In the genomic region with DNA sequence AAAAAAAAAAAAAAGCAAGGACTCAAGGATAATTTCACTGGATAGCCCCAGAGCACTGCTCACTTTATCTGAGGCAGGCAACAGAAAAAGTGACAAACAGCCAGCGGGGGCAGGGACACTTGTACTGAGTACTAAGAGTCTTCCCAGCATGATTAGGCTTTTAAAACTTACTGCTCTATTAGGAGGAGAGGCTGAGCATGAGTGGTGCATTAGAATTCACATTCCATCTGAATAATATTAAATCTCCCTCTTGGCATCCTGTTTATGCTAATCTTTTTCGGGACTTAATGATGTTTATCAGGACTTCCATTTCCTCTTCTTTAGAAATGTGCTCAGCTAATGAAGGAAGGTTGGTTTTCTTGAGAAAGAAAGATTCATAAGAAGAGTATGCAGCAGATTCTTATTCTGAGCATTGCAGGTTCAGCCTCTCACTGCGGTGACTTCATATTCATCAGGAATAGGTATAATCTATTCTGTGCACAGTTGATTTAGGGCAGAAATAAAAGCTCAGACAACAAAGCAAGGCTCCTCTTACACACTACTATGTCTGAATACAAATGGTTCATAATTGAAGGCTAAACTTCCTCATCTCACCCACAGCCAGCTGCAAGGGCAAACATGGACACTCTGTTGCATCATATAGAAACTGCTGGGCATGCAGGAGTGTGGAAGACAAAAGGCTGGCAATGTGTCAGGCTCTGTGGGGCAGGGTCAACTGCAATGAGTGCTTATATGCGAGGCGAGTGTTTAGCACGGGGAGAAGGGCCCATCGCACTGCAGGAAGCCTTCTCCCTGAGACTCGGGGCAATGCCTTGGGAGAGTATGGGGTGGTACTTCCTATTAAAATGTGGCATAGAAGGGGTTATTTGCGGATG, we compare ENCODE assay signal across 8 cellular contexts.
A peak's percentile ranks its signal among the peaks of the same experiment; 100 is the strongest.
DNase-seq lines count a peak whose midpoint lies in the region; ATAC-seq and TF ChIP-seq lines count a peak whose summit lies in the region.

No MANE protein-coding gene starts in this region.

- peak overlapping the region; percentile 65 to 75 for H3K4me3 Mint-ChIP-seq in CD14-positive monocyte

- ATAC-seq in mucosa of descending colon (peak; percentile 35), left lobe of liver (no peak), HG02884 (IDR thresholded peaks at IDR 0.05; ENCODE audit: unreplicated experiment) (no peak)

- peak overlapping the region; percentile 47 to 88 (median 85) for H3K27ac Mint-ChIP-seq in CD14-positive monocyte

- peaks cover 0 to 7% of the 10 kb centered on the region in 2 donors for H3K36me3 Mint-ChIP-seq in CD14-positive monocyte

- H3K9me3 ChIP-seq in mucosa of descending colon = no peaks in the 10 kb centered on the region

- intact Hi-C loops in CD14-positive monocyte (cut with micrococcal nuclease) (no loop called here), mucosa of descending colon (cut with DNase I, micrococcal nuclease) (no loop called here)

- H3K4me3 ChIP-seq in mucosa of descending colon = no peak overlapping the region

- H3K27me3 Mint-ChIP-seq in CD14-positive monocyte (ENCODE audit: low read depth in 3 of 3) = peaks cover 0 to 6% (median 0%) of the 10 kb centered on the region in 3 donors

- H3K4me1 ChIP-seq in mucosa of descending colon (ENCODE audit: low read depth) = no peaks in the 10 kb centered on the region

- H3K36me3 ChIP-seq in mucosa of descending colon (ENCODE audit: low read depth) = no peaks in the 10 kb centered on the region

- DNase-seq in CD14-positive monocyte (ENCODE audit: low spot score) (peak; percentile 82), NCI-H2107 (lab: John Stamatoyannopoulos, UW) (peak; percentile 46), dedifferentiated amniotic fluid mesenchymal stem cell (ENCODE audit: extremely low spot score) (peak; percentile 44), mucosa of descending colon (no peak), DMS 273 (lab: John Stamatoyannopoulos, UW; ENCODE audit: unreplicated experiment) (no peak), left lobe of liver (ENCODE audit: low spot score) (no peak)
- DNase-seq in activated CD8-positive, alpha-beta memory T cell treated with anti-CD3 and anti-CD28 coated beads, Interleukin-2, amount 50 U/mL, for 4 hours = no peak

- peaks cover 0 to 3% (median 0%) of the 10 kb centered on the region in 7 donors for H3K9me3 Mint-ChIP-seq in CD14-positive monocyte

- TF ChIP-seq CTCF in CD14-positive monocyte (IDR thresholded peaks at IDR 0.05) (no peak), mucosa of descending colon (IDR thresholded peaks at IDR 0.05) (no peak)

- peaks cover 36% of the 10 kb centered on the region for H3K4me1 Mint-ChIP-seq in CD14-positive monocyte

Comparison
In these comparisons a context has a peak if more than half of its experiments do, and no peak if none do; other contexts are left out.
1. DNase-seq: peak in CD14-positive monocyte (single experiment), NCI-H2107 (single experiment) and dedifferentiated amniotic fluid mesenchymal stem cell (single experiment); none in mucosa of descending colon (0 of 3), DMS 273 (single experiment), left lobe of liver (single experiment) and activated CD8-positive, alpha-beta memory T cell treated with anti-CD3 and anti-CD28 coated beads, Interleukin-2, amount 50 U/mL, for 4 hours (single experiment).